ENCODE assay signal across 19 cellular contexts in the genomic region with DNA sequence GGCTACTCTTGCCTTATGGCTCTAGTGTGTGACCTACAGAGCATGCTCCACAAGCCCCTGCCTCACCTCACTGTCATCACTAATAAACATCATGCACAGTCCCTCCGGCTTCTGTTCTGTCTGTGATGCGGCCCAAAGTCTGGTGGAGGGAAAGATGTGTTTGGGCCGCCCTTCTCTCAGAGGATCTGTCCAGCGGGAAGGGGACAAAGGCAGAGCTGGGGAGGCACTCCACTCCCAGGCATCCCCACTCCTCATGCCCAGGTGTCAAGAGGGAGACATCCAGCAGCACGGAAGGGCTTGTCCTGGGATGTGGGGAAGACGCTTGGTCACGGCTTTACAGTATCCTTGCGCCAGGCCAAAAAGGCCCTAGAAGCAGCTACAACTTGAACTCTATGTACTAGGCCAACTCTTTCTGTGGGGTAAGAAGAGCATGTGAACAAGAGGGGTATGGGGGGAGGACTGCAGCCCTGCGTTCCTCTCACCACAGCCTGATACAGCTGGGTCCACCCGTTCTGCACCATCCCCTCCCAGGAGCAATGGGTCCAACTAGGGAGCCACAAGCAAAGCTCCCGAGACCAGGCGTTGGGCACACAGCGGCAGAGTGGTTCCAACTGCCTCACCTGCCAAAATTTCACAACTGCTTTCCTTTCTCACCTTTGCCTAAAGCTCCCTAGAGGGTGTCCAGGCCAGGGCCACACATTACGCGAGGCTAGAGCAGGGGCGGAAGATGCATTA.
"Had no signal": no experiment of that assay in that cellular context is flagged by ENCODE, and none has a peak within 500 bp of the region (broad histone marks: within the 10 kb centered on the region; RNA-seq: fewer than 3 reads in every experiment).

No MANE protein-coding gene starts in this region.

- H3K4me3 ChIP-seq: ascending aorta, breast epithelium, coronary artery, lung, spleen, tibial artery, vagina had no signal

- H3K27ac ChIP-seq: ascending aorta, breast epithelium, coronary artery, spleen, tibial artery, vagina had no signal

- H3K4me3 Mint-ChIP-seq: mesothelial cell of epicardium; natural killer cell treated with Interleukin-12 subunit alpha and Interleukin-12 subunit beta and Interleukin-15 and Interleukin-18, amount 100 ng/mL, for 72 hours had no signal

- ATAC-seq: activated CD4-positive, CD25-positive, alpha-beta regulatory T cell treated with anti-CD3 and anti-CD28 coated beads, Interleukin-2, amount 50 U/mL, for 24 hours; natural killer cell treated with Interleukin-12 subunit alpha and Interleukin-12 subunit beta and Interleukin-15 and Interleukin-18, amount 100 ng/mL, for 72 hours had no signal

- H3K4me1 Mint-ChIP-seq: mesothelial cell of epicardium had no signal

- H3K9me3 ChIP-seq: ascending aorta, breast epithelium, spleen, tibial artery, vagina had no signal

- H3K9me3 Mint-ChIP-seq: activated T-helper 2 cell treated with anti-CD3 and anti-CD28 coated beads, Interferon-gamma antibody, Interleukin-2, Interleukin-4, amounts not matched to agents 10 μg/mL and 5 μg/mL and 100 μg/mL, durations not matched to agents 14 hours and 24 hours and 36 hours; mesothelial cell of epicardium; natural killer cell treated with Interleukin-12 subunit alpha and Interleukin-12 subunit beta and Interleukin-15 and Interleukin-18, amount 100 ng/mL, for 72 hours had no signal

- DNase-seq: activated CD4-positive, alpha-beta T cell treated with anti-CD3 and anti-CD28 coated beads, Interleukin-2, amount 50 U/mL, for 1 hour; activated naive CD4-positive, alpha-beta T cell treated with Interleukin-2 at 50 U/mL for 16 hours; erythroblast; foreskin melanocyte; head of caudate nucleus; nucleus accumbens; spleen; stimulated activated CD4-positive, alpha-beta T cell treated with anti-CD3 and anti-CD28 coated beads, Interleukin-4, amount 100 ng/mL, for 4 hours; stimulated activated naive CD4-positive, alpha-beta T cell; tibial artery had no signal

- H3K27ac Mint-ChIP-seq: activated T-helper 2 cell treated with anti-CD3 and anti-CD28 coated beads, Interferon-gamma antibody, Interleukin-2, Interleukin-4, amounts not matched to agents 10 μg/mL and 5 μg/mL and 100 μg/mL, durations not matched to agents 14 hours and 24 hours and 36 hours; mesothelial cell of epicardium; natural killer cell treated with Interleukin-12 subunit alpha and Interleukin-12 subunit beta and Interleukin-15 and Interleukin-18, amount 100 ng/mL, for 72 hours had no signal

- H3K27me3 ChIP-seq: ascending aorta, breast epithelium, spleen, tibial artery, vagina had no signal

- H3K27me3 Mint-ChIP-seq: natural killer cell treated with Interleukin-12 subunit alpha and Interleukin-12 subunit beta and Interleukin-15 and Interleukin-18, amount 100 ng/mL, for 72 hours had no signal

- H3K4me1 ChIP-seq: ascending aorta, breast epithelium, spleen, tibial artery, vagina had no signal
